9 cellular contexts compared by ENCODE assay signal in genomic region chr2:12486205-12487118, GRCh38.
A peak's percentile ranks its signal among the peaks of the same experiment; 100 is the strongest.
DNase-seq lines count a peak whose midpoint lies in the region; ATAC-seq, FAIRE-seq and TF ChIP-seq lines count a peak whose summit lies in the region.
"Had no signal": no experiment of that assay in that cellular context is flagged by ENCODE, and none has a peak within 500 bp of the region (broad histone marks: within the 10 kb centered on the region; RNA-seq: fewer than 3 reads in every experiment).

No MANE protein-coding gene starts in this region.

- H3K4me3 Mint-ChIP-seq in activated T-helper 2 cell treated with anti-CD3 and anti-CD28 coated beads, Interferon-gamma antibody, Interleukin-2, Interleukin-4, amounts not matched to agents 10 μg/mL and 5 μg/mL and 100 μg/mL, durations not matched to agents 14 hours and 24 hours and 36 hours (ENCODE audit: low read depth) = no peak overlapping the region

- H2AFZ ChIP-seq in K562 (ENCODE audit: low read depth, low read length) = no peak overlapping the region

- peaks cover 53% of the 10 kb centered on the region for H3K4me1 Mint-ChIP-seq in activated T-helper 2 cell treated with anti-CD3 and anti-CD28 coated beads, Interferon-gamma antibody, Interleukin-2, Interleukin-4, amounts not matched to agents 10 μg/mL and 5 μg/mL and 100 μg/mL, durations not matched to agents 14 hours and 24 hours and 36 hours (ENCODE audit: low read depth)

- no peak overlapping the region for H3K9ac ChIP-seq in K562 (ENCODE audit: insufficient read depth in 1 of 2, low read depth in 2 of 2, low read length in 2 of 2)

- POLR2A ChIA-PET in K562 (lab: Yijun Ruan, JAX) = no interaction called here

- H3K4me3 ChIP-seq in K562 = no peak overlapping the region
- H3K4me3 ChIP-seq in prostate gland = no peak overlapping the region
- H3K4me3 ChIP-seq: lower lobe of right lung had no signal

- WGBS in K562 (ENCODE audit: insufficient coverage, low coverage, missing lambda C conversion rate) = 61% methylated on average over 8 of the region's 9 CpGs
- WGBS in prostate gland = 46% methylated on average over 9 of the region's 9 CpGs

- no peak for TF ChIP-seq POLR2A in K562 (conservative IDR thresholded peaks at IDR 0.05)
- no peak for TF ChIP-seq POLR2A in prostate gland (IDR thresholded peaks at IDR 0.05)

- no peak for TF ChIP-seq EP300 in K562 (IDR thresholded peaks at IDR 0.05; ENCODE audit: low read length)

- H3K79me2 ChIP-seq in K562 (ENCODE audit: control insufficient read depth, insufficient read depth, low read length) = no peaks in the 10 kb centered on the region

- CTCF ChIA-PET in K562 (lab: Yijun Ruan, JAX; ENCODE audit: low intra/inter-chr PET ratio) = no interaction called here

- H3K9me3 ChIP-seq in K562 (replicated peaks; ENCODE audit: control insufficient read depth, insufficient read depth, low read depth, low read length) (no peaks in the 10 kb centered on the region; the same call in 1 of the 2 replicates), prostate gland (no peaks in the 10 kb centered on the region)
- H3K9me3 ChIP-seq: lower lobe of right lung had no signal

- peak; percentile 43 for ATAC-seq in GM19452 (IDR thresholded peaks at IDR 0.05; ENCODE audit: unreplicated experiment)
- ATAC-seq in HG03095 (IDR thresholded peaks at IDR 0.05; ENCODE audit: unreplicated experiment) = peak; percentile 58
- ATAC-seq in K562 = peak; percentile 47; the same call in 1 of the 3 replicates
- ATAC-seq in GM19467 (IDR thresholded peaks at IDR 0.05; ENCODE audit: unreplicated experiment) = no peak
- ATAC-seq: lower lobe of right lung had no signal

- BruUV-seq in K562 (replicated peaks; lab: Mats Ljungman, UMichigan) = no TSS peak

- in situ Hi-C loops in K562 (cut with MboI) = no loop called here

- H4K20me1 ChIP-seq in K562 (replicated peaks; ENCODE audit: control insufficient read depth, insufficient read depth, low read length) = no peaks in the 10 kb centered on the region

- TF ChIP-seq CTCF in K562 (IDR thresholded peaks at IDR 0.05 in 2 of 3, conservative IDR thresholded peaks at IDR 0.05 in 1 of 3; ENCODE audit: insufficient read depth in 2 of 3, low read depth in 1 of 3, low read length in 3 of 3) (no peak), prostate gland (IDR thresholded peaks at IDR 0.05) (no peak)

- H3K36me3 Mint-ChIP-seq in activated T-helper 2 cell treated with anti-CD3 and anti-CD28 coated beads, Interferon-gamma antibody, Interleukin-2, Interleukin-4, amounts not matched to agents 10 μg/mL and 5 μg/mL and 100 μg/mL, durations not matched to agents 14 hours and 24 hours and 36 hours (ENCODE audit: low read depth) = peaks cover 7% of the 10 kb centered on the region

- no peak overlapping the region for H3K27ac ChIP-seq in K562 (ENCODE audit: extremely low read depth, low read depth, low read length)
- no peak overlapping the region for H3K27ac ChIP-seq in prostate gland
- H3K27ac ChIP-seq: lower lobe of right lung had no signal

- intact Hi-C loops in K562 (cut with micrococcal nuclease) = no loop called here
- intact Hi-C loops in prostate gland (cut with DNase I) = no loop called here
- intact Hi-C loops in activated T-helper 2 cell treated with anti-CD3 and anti-CD28 coated beads, Interferon-gamma antibody, Interleukin-2, Interleukin-4, amounts not matched to agents 10 μg/mL and 5 μg/mL and 100 μg/mL, durations not matched to agents 14 hours and 24 hours and 36 hours (cut with micrococcal nuclease) = loop anchor here (5.0 kb wide), 1 partner anchor 34 kb away; no protein-coding TSS in a partner anchor

- no peaks in the 10 kb centered on the region for H3K27me3 Mint-ChIP-seq in activated T-helper 2 cell treated with anti-CD3 and anti-CD28 coated beads, Interferon-gamma antibody, Interleukin-2, Interleukin-4, amounts not matched to agents 10 μg/mL and 5 μg/mL and 100 μg/mL, durations not matched to agents 14 hours and 24 hours and 36 hours (ENCODE audit: low read depth)

- H3K9me3 Mint-ChIP-seq in activated T-helper 2 cell treated with anti-CD3 and anti-CD28 coated beads, Interferon-gamma antibody, Interleukin-2, Interleukin-4, amounts not matched to agents 10 μg/mL and 5 μg/mL and 100 μg/mL, durations not matched to agents 14 hours and 24 hours and 36 hours = peaks cover 4% of the 10 kb centered on the region

- FAIRE-seq in K562 (lab: Jason Lieb, UNC) = peak; percentile 19

- no peak overlapping the region for H3K4me2 ChIP-seq in K562 (ENCODE audit: insufficient read depth, low read length)

- TF ChIP-seq RAD21 in K562 (CRISPR knock-in tag; conservative IDR thresholded peaks at IDR 0.05 in 1 of 2, IDR thresholded peaks at IDR 0.05 in 1 of 2) = no peak

- H3K36me3 ChIP-seq in K562 (ENCODE audit: control insufficient read depth, insufficient read depth, low read length) (no peaks in the 10 kb centered on the region), prostate gland (no peaks in the 10 kb centered on the region)
- H3K36me3 ChIP-seq: lower lobe of right lung had no signal

- no peak overlapping the region for H3K27ac Mint-ChIP-seq in activated T-helper 2 cell treated with anti-CD3 and anti-CD28 coated beads, Interferon-gamma antibody, Interleukin-2, Interleukin-4, amounts not matched to agents 10 μg/mL and 5 μg/mL and 100 μg/mL, durations not matched to agents 14 hours and 24 hours and 36 hours

- no peaks in the 10 kb centered on the region for H3K27me3 ChIP-seq in K562 (ENCODE audit: control insufficient read depth in 2 of 2, insufficient read depth in 2 of 2, low read length in 2 of 2)
- no peaks in the 10 kb centered on the region for H3K27me3 ChIP-seq in prostate gland (replicated peaks; ENCODE audit: insufficient read depth)

- H3K9me1 ChIP-seq in K562 (ENCODE audit: control insufficient read depth, insufficient read depth, low read length) = no peaks in the 10 kb centered on the region

- no peak for DNase-seq in K562 (ENCODE audit: extremely low read depth in 1 of 4, low spot score in 3 of 4)
- peak; percentile 26 for DNase-seq in prostate gland (ENCODE audit: low spot score)
- DNase-seq in NCI-H524 treated with DMSO at 0.1 percent for 48 hours (lab: John Stamatoyannopoulos, UW) = no peak
- no peak for DNase-seq in activated T-helper 2 cell treated with anti-CD3 and anti-CD28 coated beads, Interferon-gamma antibody, Interleukin-2, Interleukin-4, amounts not matched to agents 10 μg/mL and 5 μg/mL and 100 μg/mL, durations not matched to agents 14 hours and 24 hours and 36 hours (ENCODE audit: low spot score)
- DNase-seq: lower lobe of right lung; stimulated activated CD4-positive, alpha-beta T cell treated with anti-CD3 and anti-CD28 coated beads, Interleukin-4, amount 100 ng/mL, for 1 hour had no signal

- H3K4me1 ChIP-seq in K562 (replicated peaks in 1 of 2; ENCODE audit: control insufficient read depth in 2 of 2, insufficient read depth in 2 of 2, low read length in 2 of 2) = no peaks in the 10 kb centered on the region
- peaks cover 4% of the 10 kb centered on the region for H3K4me1 ChIP-seq in prostate gland (replicated peaks)

TF ChIP-seq in K562, 482 proteins besides CTCF, POLR2A, EP300 and RAD21:
- no peak for TF ChIP-seq ZNF140 (CRISPR knock-in tag; IDR thresholded peaks at IDR 0.05)
- no peak for TF ChIP-seq PRDM10 (IDR thresholded peaks at IDR 0.05; ENCODE audit: partially characterized antibody)
- no peak for TF ChIP-seq POU5F1 (IDR thresholded peaks at IDR 0.05; ENCODE audit: borderline replicate concordance, low read depth, low read length, partially characterized antibody)
- no peak for TF ChIP-seq PKNOX1 (IDR thresholded peaks at IDR 0.05)
